In the genomic region with DNA sequence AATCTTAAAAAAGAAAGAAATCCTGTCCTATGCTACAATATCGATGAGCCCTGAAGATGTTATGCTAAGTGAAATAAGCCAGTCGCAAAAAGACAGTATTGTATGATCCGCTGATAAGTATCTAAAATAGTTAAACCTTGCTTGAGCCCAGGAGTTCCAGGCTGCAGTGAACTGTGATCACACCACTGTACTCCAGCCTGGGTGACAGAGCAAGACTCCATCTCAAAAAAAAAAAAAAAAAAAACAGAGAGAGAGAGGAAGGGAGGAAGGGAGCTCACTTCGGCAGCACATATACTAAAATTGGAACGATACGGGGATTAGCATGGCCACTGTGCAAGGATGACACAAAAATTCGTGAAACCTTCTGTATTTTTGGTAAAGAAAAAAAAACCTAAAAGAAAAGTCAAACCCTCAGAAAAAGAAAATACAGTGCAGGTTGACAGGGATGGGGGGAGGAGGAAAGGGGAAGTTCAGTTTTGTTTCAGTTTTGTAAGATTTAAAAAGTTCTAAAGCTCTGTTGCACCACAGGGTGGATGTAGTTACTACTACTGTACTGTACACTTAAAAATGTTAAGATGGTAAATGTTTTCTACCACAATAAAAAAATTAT, we compare ENCODE assay signal across 12 cellular contexts. TPM values are rescaled to one million over a fixed set of nuclear protein-coding genes. Genes with fewer than 3 reads are reported as not detected.
DNase-seq lines count a peak whose midpoint lies in the region; ATAC-seq, FAIRE-seq and TF ChIP-seq lines count a peak whose summit lies in the region.
"Had no signal": no experiment of that assay in that cellular context is flagged by ENCODE, and none has a peak within 500 bp of the region (broad histone marks: within the 10 kb centered on the region; RNA-seq: fewer than 3 reads in every experiment).

No MANE protein-coding gene starts in this region.

- TF ChIP-seq CTCF in NB4 (IDR thresholded peaks at IDR 0.05; ENCODE audit: low read depth, low read length) (no peak), GM12878 (IDR thresholded peaks at IDR 0.05 in 2 of 3, conservative IDR thresholded peaks at IDR 0.05 in 1 of 3; ENCODE audit: control insufficient read depth in 2 of 3, extremely low read depth in 1 of 3, insufficient read depth in 1 of 3, low read depth in 3 of 3, low read length in 3 of 3) (peak in 1 of 3 experiments; percentile 44; a peak in 1 of 6 replicates)

- peak; percentile 52 for FAIRE-seq in GM12878 (lab: Jason Lieb, UNC)

- TF ChIP-seq EP300 in GM12878 (IDR thresholded peaks at IDR 0.05; ENCODE audit: borderline replicate concordance in 1 of 2, control insufficient read depth in 1 of 2, low read depth in 2 of 2, low read length in 2 of 2) = no peak

- POLR2A ChIA-PET in GM12878 (lab: Charles Lee) = interaction anchor here (0.5 to 1.7 kb wide), 5 partner anchors 28 to 1742 kb away, joined by 3 to 4 read pairs (median 4); no protein-coding TSS in a partner anchor

- H4K20me1 ChIP-seq in BLaER1 treated with 17β-estradiol and CSF1 and Interleukin-3, amounts not matched to agents 10 nM and 100 nM = peaks cover 86 to 100% (median 99%) of the 10 kb centered on the region in 11 experiments
- no peaks in the 10 kb centered on the region for H4K20me1 ChIP-seq in GM12878 (ENCODE audit: control insufficient read depth, insufficient read depth)

- peak overlapping the region in 5 of 10 experiments; percentile 14 to 42 (median 25); a peak in 7 of 20 replicates for H3K4me3 ChIP-seq in BLaER1 treated with 17β-estradiol and CSF1 and Interleukin-3, amounts not matched to agents 10 nM and 100 nM
- H3K4me3 ChIP-seq in NB4 (ENCODE audit: low read depth, low read length) = no peak overlapping the region
- peak overlapping the region; percentile 48 for H3K4me3 ChIP-seq in GM12878
- H3K4me3 ChIP-seq: tibial artery had no signal

- peak overlapping the region in 10 of 11 experiments; percentile 56 to 79 (median 69); a peak in 21 of 22 replicates for H3K27ac ChIP-seq in BLaER1 treated with 17β-estradiol and CSF1 and Interleukin-3, amounts not matched to agents 10 nM and 100 nM
- H3K27ac ChIP-seq in GM12878 (ENCODE audit: control insufficient read depth, insufficient read depth) = peak overlapping the region; percentile 67
- H3K27ac ChIP-seq: epithelial cell of prostate, tibial artery had no signal

- RAD21 ChIA-PET in GM12878 (lab: Charles Lee; ENCODE audit: unreplicated experiment) = interaction anchor here (0.8 to 1.7 kb wide), 10 partner anchors 9 to 140 kb away, joined by 3 to 14 read pairs (median 4); partner anchors contain the start of genes BLOC1S3, CLASRP, RELB and TRAPPC6A

- peak overlapping the region; percentile 32 to 64 (median 59); a peak in 21 of 22 replicates for H3K9ac ChIP-seq in BLaER1 treated with 17β-estradiol and CSF1 and Interleukin-3, amounts not matched to agents 10 nM and 100 nM
- peak overlapping the region; percentile 50 for H3K9ac ChIP-seq in GM12878 (ENCODE audit: control insufficient read depth, insufficient read depth, low read length)

- TF ChIP-seq RAD21 in GM12878 (IDR thresholded peaks at IDR 0.05; ENCODE audit: insufficient read depth, low read depth, low read length) = no peak; the same call in 1 of the 2 replicates

- H3K4me2 ChIP-seq in BLaER1 treated with 17β-estradiol and CSF1 and Interleukin-3, amounts not matched to agents 10 nM and 100 nM = peak overlapping the region; percentile 52 to 89 (median 75)
- peak overlapping the region; percentile 86 for H3K4me2 ChIP-seq in GM12878 (ENCODE audit: control insufficient read depth, insufficient read depth)

- WGBS in GM12878 (ENCODE audit: insufficient coverage, insufficient replicate concordance, low lambda C conversion rate, missing lambda C conversion rate) = under 1% methylated on average over 7 of the region's 7 CpGs

- no peak overlapping the region for H2AFZ ChIP-seq in GM12878 (ENCODE audit: control insufficient read depth, low read depth, low read length)

- TSS peak; percentile 3 for BruUV-seq in GM12878 (replicated peaks; lab: Mats Ljungman, UMichigan)

- DNase-seq in NB4 (ENCODE audit: low read depth) (peak; percentile 60), GM12878 (ENCODE audit: low read depth, low spot score) (peak; percentile 34), NCI-H1694 (lab: John Stamatoyannopoulos, UW) (no peak), dedifferentiated amniotic fluid mesenchymal stem cell (ENCODE audit: extremely low spot score) (no peak), anterior cingulate cortex (lab: John Stamatoyannopoulos, UW) (no peak), NCI-H526 treated with DMSO at 0.1 percent for 48 hours (lab: John Stamatoyannopoulos, UW) (no peak)
- DNase-seq: CD8-positive, alpha-beta memory T cell; left ventricle myocardium superior; tibial artery had no signal

- SMC1A ChIA-PET in GM12878 (lab: Charles Lee; ENCODE audit: uncharacterized antibody, unreplicated experiment) = interaction anchor here (0.7 to 2.5 kb wide), 7 partner anchors 8 to 200 kb away, joined by 3 to 12 read pairs (median 5); partner anchors contain the start of genes CLASRP and RELB

- peaks cover 31 to 84% (median 46%) of the 10 kb centered on the region in 10 experiments for H3K4me1 ChIP-seq in BLaER1 treated with 17β-estradiol and CSF1 and Interleukin-3, amounts not matched to agents 10 nM and 100 nM
- H3K4me1 ChIP-seq in GM12878 (ENCODE audit: control insufficient read depth, insufficient read depth, low read length) = peaks cover 36% of the 10 kb centered on the region

- CTCF ChIA-PET in GM12878 (lab: Yijun Ruan, JAX) = interaction anchor here (0.7 to 2.9 kb wide), 10 partner anchors 13 to 94 kb away, joined by 3 to 16 read pairs (median 3); no protein-coding TSS in a partner anchor

- H3K36me3 ChIP-seq in BLaER1 treated with 17β-estradiol and CSF1 and Interleukin-3, amounts not matched to agents 10 nM and 100 nM = peaks cover 77 to 87% (median 83%) of the 10 kb centered on the region in 11 experiments
- H3K36me3 ChIP-seq in GM12878 (ENCODE audit: control insufficient read depth in 2 of 2, insufficient read depth in 2 of 2, low read length in 1 of 2) = peaks cover 12 to 33% of the 10 kb centered on the region in 2 experiments; a peak in 3 of 4 replicates

- peak; percentile 70 for ATAC-seq in GM19452 (IDR thresholded peaks at IDR 0.05; ENCODE audit: unreplicated experiment)
- ATAC-seq in GM12878 = peak; percentile 93
- ATAC-seq: left ventricle myocardium superior had no signal

- in situ Hi-C loops in GM12878 (cut with MboI) = no loop called here

- TF ChIP-seq POLR2A in NB4 (IDR thresholded peaks at IDR 0.05; ENCODE audit: extremely low read depth, insufficient read length) (no peak), GM12878 (IDR thresholded peaks at IDR 0.05; ENCODE audit: low read depth, low read length) (no peak)

- no peaks in the 10 kb centered on the region for H3K9me3 ChIP-seq in BLaER1 treated with 17β-estradiol and CSF1 and Interleukin-3, amounts not matched to agents 10 nM and 100 nM (replicated peaks in 1 of 11)
- H3K9me3 ChIP-seq in GM12878 (replicated peaks; ENCODE audit: control insufficient read depth, insufficient read depth, low read length) = no peaks in the 10 kb centered on the region
- H3K9me3 ChIP-seq: tibial artery had no signal

- H3K27me3 ChIP-seq in BLaER1 treated with 17β-estradiol and CSF1 and Interleukin-3, amounts not matched to agents 10 nM and 100 nM = no peaks in the 10 kb centered on the region
- H3K27me3 ChIP-seq in GM12878 (replicated peaks in 1 of 2; ENCODE audit: control insufficient read depth in 2 of 2, insufficient read depth in 2 of 2, low read length in 1 of 2) = no peaks in the 10 kb centered on the region
- H3K27me3 ChIP-seq: tibial artery had no signal

- peaks cover 54% of the 10 kb centered on the region for H3K79me2 ChIP-seq in GM12878 (ENCODE audit: control insufficient read depth, insufficient read depth, low read length)

- intact Hi-C loops in GM12878 (cut with micrococcal nuclease; ENCODE audit: unreplicated experiment) = no loop called here

RNA-seq across cellular contexts. Expression of gene CLASRP, which starts 8.4 kb away (rescaled TPM):
- total RNA-seq in GM12878 (2013; cell fraction: nucleolus; rRNA removed) = 116 and 141 TPM in 2 replicates
- total RNA-seq in GM12878 (2014; rRNA removed) (28.5 and 28.9 TPM in 2 replicates), GM12878 (2014; rRNA removed; fragmentation: Illumina TruSeq; extraction: Trizol) (31.9 and 33.6 TPM in 2 replicates), GM12878 (2021) (66.7 and 75.8 TPM in 2 replicates)
- 32.0 TPM for polyA plus RNA-seq in GM12878 (2011; ENCODE audit: low read depth)
- polyA plus RNA-seq in GM12878 (2011; rRNA removed) (24.6 and 40.4 TPM in 2 replicates), GM12878 (2014; fragmentation: Illumina TruSeq; extraction: Trizol) (20.2 and 37.2 TPM in 2 replicates), GM12878 (2014; fragmentation: Nextera tagmentation; extraction: Ambion mirVana) (1 to 10 TPM in 1 of 2 experiments, under 1 TPM in 1; 0.68 to 2.3 TPM), GM12878 (2014; rRNA removed) (62.5 and 80.2 TPM in 2 replicates), GM12878 (2016; fragmentation: Nextera tagmentation; extraction: Ambion mirVana) (10 to 100 TPM; 18.5 to 23.6 TPM)
- polyA plus RNA-seq in GM12878 (2011; cell fraction: cytosol; rRNA removed) = 19.2 and 19.5 TPM in 2 replicates
- 208 and 258 TPM in 2 replicates for polyA plus RNA-seq in GM12878 (2011; cell fraction: nucleus; rRNA removed)
- 58.3 and 93.7 TPM in 2 replicates for polyA plus RNA-seq in GM12878 (2012)
- polyA minus RNA-seq in GM12878 (2011; rRNA and poly(A)+ RNA removed) = 23.8 and 26.4 TPM in 2 replicates
- polyA minus RNA-seq in GM12878 (2011; cell fraction: cytosol; rRNA and poly(A)+ RNA removed) = 7.9 and 9.6 TPM in 2 replicates
- polyA minus RNA-seq in GM12878 (2011; cell fraction: nucleus; rRNA and poly(A)+ RNA removed) = 20.9 and 53.9 TPM in 2 replicates

RNA-seq across cellular contexts. Expression of gene ZNF296, which starts 29.0 kb away (rescaled TPM):
- total RNA-seq in GM12878 (2013; cell fraction: nucleolus; rRNA removed) = 5.5 and 7.7 TPM in 2 replicates
- total RNA-seq in GM12878 (2014; rRNA removed) (2.0 and 3.5 TPM in 2 replicates), GM12878 (2014; rRNA removed; fragmentation: Illumina TruSeq; extraction: Trizol) (0.83 and 0.98 TPM in 2 replicates), GM12878 (2021) (21.3 and 23.5 TPM in 2 replicates)
- polyA plus RNA-seq in GM12878 (2011; ENCODE audit: low read depth) = 3.8 TPM
- polyA plus RNA-seq in GM12878 (2011; rRNA removed) (0.24 and 0.92 TPM in 2 replicates), GM12878 (2014; fragmentation: Illumina TruSeq; extraction: Trizol) (0.53 TPM in 1 of 2 replicates, not detected in the other), GM12878 (2014; fragmentation: Nextera tagmentation; extraction: Ambion mirVana) (under 1 TPM in 1 of 2 experiments, not detected in 1; 0.44 TPM), GM12878 (2014; rRNA removed) (7.5 and 11.8 TPM in 2 replicates), GM12878 (2016; fragmentation: Nextera tagmentation; extraction: Ambion mirVana) (10 to 100 TPM; 21.9 to 23.6 TPM)
- 2.8 and 2.9 TPM in 2 replicates for polyA plus RNA-seq in GM12878 (2011; cell fraction: cytosol; rRNA removed)
- polyA plus RNA-seq in GM12878 (2011; cell fraction: nucleus; rRNA removed) = 8.0 and 12.0 TPM in 2 replicates
- polyA plus RNA-seq in GM12878 (2012) = 12.1 and 14.3 TPM in 2 replicates
- 0.66 and 4.7 TPM in 2 replicates for polyA minus RNA-seq in GM12878 (2011; rRNA and poly(A)+ RNA removed)
- polyA minus RNA-seq in GM12878 (2011; cell fraction: cytosol; rRNA and poly(A)+ RNA removed) = 7.4 and 9.8 TPM in 2 replicates
- polyA minus RNA-seq in GM12878 (2011; cell fraction: nucleus; rRNA and poly(A)+ RNA removed) = 3.3 and 9.2 TPM in 2 replicates

RNA-seq across cellular contexts. Expression of gene GEMIN7, which starts 31.8 kb away (rescaled TPM):
- total RNA-seq in GM12878 (2013; cell fraction: nucleolus; rRNA removed) = 29.8 and 32.3 TPM in 2 replicates
- total RNA-seq in GM12878 (2014; rRNA removed) (36.9 and 44.8 TPM in 2 replicates), GM12878 (2014; rRNA removed; fragmentation: Illumina TruSeq; extraction: Trizol) (25.2 and 26.5 TPM in 2 replicates), GM12878 (2021) (42.4 and 45.0 TPM in 2 replicates)
- 50.7 TPM for polyA plus RNA-seq in GM12878 (2011; ENCODE audit: low read depth)
- polyA plus RNA-seq in GM12878 (2011; rRNA removed) (27.5 and 43.3 TPM in 2 replicates), GM12878 (2014; fragmentation: Illumina TruSeq; extraction: Trizol) (11.7 and 21.1 TPM in 2 replicates), GM12878 (2014; fragmentation: Nextera tagmentation; extraction: Ambion mirVana) (10 to 100 TPM; 51.6 to 55.3 TPM), GM12878 (2014; rRNA removed) (43.9 and 48.5 TPM in 2 replicates), GM12878 (2016; fragmentation: Nextera tagmentation; extraction: Ambion mirVana) (10 to 100 TPM; 75.5 to 76.7 TPM)
- 75.3 and 80.0 TPM in 2 replicates for polyA plus RNA-seq in GM12878 (2011; cell fraction: cytosol; rRNA removed)
- 104 and 138 TPM in 2 replicates for polyA plus RNA-seq in GM12878 (2011; cell fraction: nucleus; rRNA removed)
- polyA plus RNA-seq in GM12878 (2012) = 42.3 and 52.6 TPM in 2 replicates
- 12.9 and 37.6 TPM in 2 replicates for polyA minus RNA-seq in GM12878 (2011; rRNA and poly(A)+ RNA removed)
- 13.3 and 22.1 TPM in 2 replicates for polyA minus RNA-seq in GM12878 (2011; cell fraction: cytosol; rRNA and poly(A)+ RNA removed)
- 12.8 and 21.5 TPM in 2 replicates for polyA minus RNA-seq in GM12878 (2011; cell fraction: nucleus; rRNA and poly(A)+ RNA removed)

RNA-seq across cellular contexts. Expression of gene PPP1R37, which starts 45.7 kb away (rescaled TPM):
- total RNA-seq in GM12878 (2013; cell fraction: nucleolus; rRNA removed) = 40.0 and 40.4 TPM in 2 replicates
- total RNA-seq in GM12878 (2014; rRNA removed) (18.3 and 21.3 TPM in 2 replicates), GM12878 (2014; rRNA removed; fragmentation: Illumina TruSeq; extraction: Trizol) (4.0 and 5.1 TPM in 2 replicates), GM12878 (2021) (15.8 and 20.9 TPM in 2 replicates)
- 2.2 TPM for polyA plus RNA-seq in GM12878 (2011; ENCODE audit: low read depth)
- polyA plus RNA-seq in GM12878 (2011; rRNA removed) (5.5 and 9.5 TPM in 2 replicates), GM12878 (2014; fragmentation: Illumina TruSeq; extraction: Trizol) (0.63 and 1.9 TPM in 2 replicates), GM12878 (2014; fragmentation: Nextera tagmentation; extraction: Ambion mirVana) (under 1 TPM in 1 of 2 experiments, not detected in 1; 0.09 TPM), GM12878 (2014; rRNA removed) (17.5 and 20.7 TPM in 2 replicates), GM12878 (2016; fragmentation: Nextera tagmentation; extraction: Ambion mirVana) (1 to 10 TPM; 2.2 to 4.1 TPM)
- polyA plus RNA-seq in GM12878 (2011; cell fraction: cytosol; rRNA removed) = 10.6 and 16.8 TPM in 2 replicates
- polyA plus RNA-seq in GM12878 (2011; cell fraction: nucleus; rRNA removed) = 80.7 and 84.7 TPM in 2 replicates
- 9.0 and 17.0 TPM in 2 replicates for polyA plus RNA-seq in GM12878 (2012)
- 5.9 and 11.1 TPM in 2 replicates for polyA minus RNA-seq in GM12878 (2011; rRNA and poly(A)+ RNA removed)
- polyA minus RNA-seq in GM12878 (2011; cell fraction: cytosol; rRNA and poly(A)+ RNA removed) = 4.5 and 8.8 TPM in 2 replicates
- 12.8 and 20.3 TPM in 2 replicates for polyA minus RNA-seq in GM12878 (2011; cell fraction: nucleus; rRNA and poly(A)+ RNA removed)

RNA-seq across cellular contexts. Expression of gene RELB, which starts 46.0 kb away (rescaled TPM):
- total RNA-seq in GM12878 (2013; cell fraction: nucleolus; rRNA removed) = 26.2 and 27.0 TPM in 2 replicates
- total RNA-seq in GM12878 (2014; rRNA removed) (14.6 and 22.8 TPM in 2 replicates), GM12878 (2014; rRNA removed; fragmentation: Illumina TruSeq; extraction: Trizol) (8.4 and 9.1 TPM in 2 replicates), GM12878 (2021) (43.4 and 43.8 TPM in 2 replicates)
- 7.3 TPM for polyA plus RNA-seq in GM12878 (2011; ENCODE audit: low read depth)
- polyA plus RNA-seq in GM12878 (2011; rRNA removed) (9.9 and 20.6 TPM in 2 replicates), GM12878 (2014; fragmentation: Illumina TruSeq; extraction: Trizol) (3.6 and 5.6 TPM in 2 replicates), GM12878 (2014; fragmentation: Nextera tagmentation; extraction: Ambion mirVana) (1 to 10 TPM in 1 of 2 experiments, under 1 TPM in 1; 0.66 to 3.2 TPM), GM12878 (2014; rRNA removed) (27.9 and 38.9 TPM in 2 replicates), GM12878 (2016; fragmentation: Nextera tagmentation; extraction: Ambion mirVana) (10 to 100 TPM; 11.1 to 14.5 TPM)
- 34.4 and 43.0 TPM in 2 replicates for polyA plus RNA-seq in GM12878 (2011; cell fraction: cytosol; rRNA removed)
- polyA plus RNA-seq in GM12878 (2011; cell fraction: nucleus; rRNA removed) = 42.0 and 52.3 TPM in 2 replicates
- 27.3 and 32.8 TPM in 2 replicates for polyA plus RNA-seq in GM12878 (2012)
- 27.9 and 45.2 TPM in 2 replicates for polyA minus RNA-seq in GM12878 (2011; rRNA and poly(A)+ RNA removed)
- polyA minus RNA-seq in GM12878 (2011; cell fraction: cytosol; rRNA and poly(A)+ RNA removed) = 30.0 and 34.2 TPM in 2 replicates
- 9.7 and 20.9 TPM in 2 replicates for polyA minus RNA-seq in GM12878 (2011; cell fraction: nucleus; rRNA and poly(A)+ RNA removed)

Comparison
In these comparisons a context has a peak if more than half of its experiments do, and no peak if none do; other contexts are left out.
1. DNase-seq: peak in NB4 (single experiment) and GM12878 (single experiment); none in NCI-H1694 (single experiment), dedifferentiated amniotic fluid mesenchymal stem cell (single experiment), anterior cingulate cortex (0 of 58) and NCI-H526 treated with DMSO at 0.1 percent for 48 hours (single experiment).